In the genomic region with DNA sequence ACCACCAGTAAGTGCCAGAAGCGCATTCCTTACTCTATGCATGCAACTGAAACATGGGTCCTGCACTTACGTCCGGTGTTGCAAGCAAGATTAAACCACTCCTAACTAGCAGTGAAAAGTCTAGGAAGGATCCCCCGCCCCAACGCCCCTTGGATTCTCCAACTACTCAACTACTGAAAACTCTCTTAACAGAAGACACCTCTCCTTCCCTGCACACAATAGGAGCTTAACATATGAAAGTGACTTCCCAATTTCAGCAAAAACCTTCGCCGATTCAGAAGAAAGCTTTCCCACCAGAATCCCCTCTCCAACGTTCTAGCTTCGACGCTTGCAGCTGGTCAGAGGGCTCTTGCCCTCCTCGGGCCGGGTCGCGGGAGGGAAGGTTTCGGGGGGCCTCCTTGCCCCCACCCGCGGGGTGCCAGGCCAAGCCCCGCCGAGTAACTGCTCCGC, we compare ENCODE assay signal across 8 cellular contexts. TPM values are rescaled to one million over a fixed set of nuclear protein-coding genes. Genes with fewer than 3 reads are reported as not detected.
A peak's percentile ranks its signal among the peaks of the same experiment; 100 is the strongest.
DNase-seq lines count a peak whose midpoint lies in the region; ATAC-seq, FAIRE-seq and TF ChIP-seq lines count a peak whose summit lies in the region.

No MANE protein-coding gene starts in this region.

- peak overlapping the region; percentile 98 for H3K27ac Mint-ChIP-seq in activated naive CD8-positive, alpha-beta T cell treated with anti-CD3 and anti-CD28 coated beads, Interleukin-2, amount 50 U/mL, for 24 hours

- no peaks in the 10 kb centered on the region for H3K27me3 Mint-ChIP-seq in activated naive CD8-positive, alpha-beta T cell treated with anti-CD3 and anti-CD28 coated beads, Interleukin-2, amount 50 U/mL, for 24 hours

- H3K27me3 ChIP-seq in hepatocyte: no peaks in the 10 kb centered on the region
- no peaks in the 10 kb centered on the region for H3K27me3 ChIP-seq in small intestine (ENCODE audit: control insufficient read depth in 2 of 2, insufficient read depth in 2 of 2, low read length in 2 of 2)

- no peak for FAIRE-seq in small intestine (lab: Jason Lieb, UNC)

- peak overlapping the region; percentile 82 for H3K4me2 ChIP-seq in hepatocyte

- H3K9me3 ChIP-seq in hepatocyte (ENCODE audit: low read depth) (no peaks in the 10 kb centered on the region), small intestine (ENCODE audit: control insufficient read depth, low read depth) (no peaks in the 10 kb centered on the region)

- H3K27ac ChIP-seq in hepatocyte (peak overlapping the region; percentile 93), small intestine (ENCODE audit: low read depth in 1 of 2, low read length in 1 of 2) (peak overlapping the region; percentile 96 to 99)

- under 1% methylated on average over 17 of the region's 20 CpGs for WGBS in hepatocyte (ENCODE audit: low lambda C conversion rate, missing lambda C conversion rate)
- 0 to 1% (median 0%) methylated on average over 20 of the region's 20 CpGs for WGBS in small intestine, 3 donors

- no peak for TF ChIP-seq CTCF in hepatocyte (IDR thresholded peaks at IDR 0.05; ENCODE audit: poor library complexity)

- peaks cover 29% of the 10 kb centered on the region for H3K36me3 Mint-ChIP-seq in activated naive CD8-positive, alpha-beta T cell treated with anti-CD3 and anti-CD28 coated beads, Interleukin-2, amount 50 U/mL, for 24 hours (ENCODE audit: low read depth)

- H4K20me1 ChIP-seq in hepatocyte (ENCODE audit: insufficient read depth, poor library complexity, severe bottlenecking): peaks cover 6% of the 10 kb centered on the region

- ATAC-seq in activated naive CD8-positive, alpha-beta T cell treated with anti-CD3 and anti-CD28 coated beads, Interleukin-2, amount 50 U/mL, for 24 hours: no peak
- ATAC-seq in GM21390 (IDR thresholded peaks at IDR 0.05; ENCODE audit: unreplicated experiment) (no peak), HG03342 (IDR thresholded peaks at IDR 0.05; ENCODE audit: unreplicated experiment) (no peak)

- H3K36me3 ChIP-seq in hepatocyte (replicated peaks; ENCODE audit: insufficient read depth, low read depth) (no peaks in the 10 kb centered on the region), small intestine (ENCODE audit: control insufficient read depth in 2 of 2, insufficient read depth in 2 of 2, low read length in 2 of 2) (peaks cover 2 to 3% of the 10 kb centered on the region in 2 donors)

- no peaks in the 10 kb centered on the region for H3K9me3 Mint-ChIP-seq in activated naive CD8-positive, alpha-beta T cell treated with anti-CD3 and anti-CD28 coated beads, Interleukin-2, amount 50 U/mL, for 24 hours

- H3K4me3 Mint-ChIP-seq in activated naive CD8-positive, alpha-beta T cell treated with anti-CD3 and anti-CD28 coated beads, Interleukin-2, amount 50 U/mL, for 24 hours: peak overlapping the region; percentile 98

- H3K4me3 ChIP-seq in hepatocyte (peak overlapping the region; percentile 65), small intestine (ENCODE audit: low read depth in 1 of 2, low read length in 2 of 2) (peak overlapping the region; percentile 96 to 97)

- peaks cover 53% of the 10 kb centered on the region for H3K79me2 ChIP-seq in hepatocyte

- DNase-seq in NCI-H146 (lab: John Stamatoyannopoulos, UW) (peak; percentile 56), NCI-H146 treated with DMSO at 0.1 percent for 48 hours (lab: John Stamatoyannopoulos, UW; ENCODE audit: unreplicated experiment) (no peak), LoVo (ENCODE audit: low spot score) (peak; percentile 8), hepatocyte (ENCODE audit: low spot score) (peak; percentile 50), small intestine (peak; percentile 40)
- peak; percentile 20 for DNase-seq in activated naive CD8-positive, alpha-beta T cell treated with anti-CD3 and anti-CD28 coated beads, Interleukin-2, amount 50 U/mL, for 24 hours

- H3K4me1 Mint-ChIP-seq in activated naive CD8-positive, alpha-beta T cell treated with anti-CD3 and anti-CD28 coated beads, Interleukin-2, amount 50 U/mL, for 24 hours: peaks cover 38% of the 10 kb centered on the region

- peak overlapping the region; percentile 61 for H2AFZ ChIP-seq in hepatocyte

- peaks cover 15% of the 10 kb centered on the region for H3K4me1 ChIP-seq in hepatocyte (ENCODE audit: insufficient read depth)
- peaks cover 4 to 5% of the 10 kb centered on the region in 2 donors for H3K4me1 ChIP-seq in small intestine (ENCODE audit: control insufficient read depth in 2 of 2, insufficient read depth in 1 of 2, low read depth in 1 of 2, low read length in 1 of 2)

- no peaks in the 10 kb centered on the region for H3K9me2 ChIP-seq in hepatocyte (replicated peaks; ENCODE audit: insufficient read depth)

RNA-seq across cellular contexts. Expression of gene IWS1, which starts 0.6 kb away (rescaled TPM):
- 45.9 and 58.5 TPM in 2 replicates for total RNA-seq in hepatocyte
- polyA plus RNA-seq in hepatocyte (47.8 and 49.3 TPM in 2 replicates), small intestine (10 to 100 TPM; 23.3 to 53.0 (median 43.8) TPM)

RNA-seq across cellular contexts. Expression of gene MYO7B, which starts 9.8 kb away (rescaled TPM):
- 17.6 and 20.1 TPM in 2 replicates for total RNA-seq in hepatocyte
- polyA plus RNA-seq in hepatocyte (12.6 and 17.6 TPM in 2 replicates), small intestine (100 to 1,000 TPM in 2 of 3 donors, 10 to 100 TPM in 1; 85.6 to 617 (median 598) TPM)
